Comparison of ENCODE assay signal across 8 cellular contexts in the genomic region with DNA sequence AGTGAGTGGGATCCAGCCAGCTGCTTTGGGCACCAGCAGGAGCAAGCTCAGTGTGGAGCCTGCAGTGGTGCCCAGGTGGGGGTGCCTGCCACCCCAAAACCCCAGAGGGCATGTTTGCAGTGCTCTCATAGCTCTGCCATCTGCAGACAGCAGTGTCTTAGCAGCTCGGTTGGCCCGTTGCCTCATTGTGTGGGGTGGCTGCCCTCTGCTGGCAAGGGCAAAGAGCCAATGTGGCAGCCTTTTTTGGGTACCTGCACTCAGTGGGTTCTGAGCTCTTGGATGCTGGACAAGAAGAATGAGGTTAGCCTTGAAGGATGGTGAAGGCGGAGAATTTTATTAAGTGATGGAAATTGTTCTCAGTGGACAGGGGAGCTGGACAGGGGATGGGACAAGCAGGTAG. TPM values are rescaled to one million over a fixed set of nuclear protein-coding genes. Genes with fewer than 3 reads are reported as not detected.
A peak's percentile ranks its signal among the peaks of the same experiment; 100 is the strongest.
DNase-seq lines count a peak whose midpoint lies in the region; ATAC-seq and TF ChIP-seq lines count a peak whose summit lies in the region.

No MANE protein-coding gene starts in this region.

- H3K36me3 ChIP-seq in A673 (ENCODE audit: insufficient read depth, low read length, poor library complexity, severe bottlenecking) (no peaks in the 10 kb centered on the region), esophagus squamous epithelium (no peaks in the 10 kb centered on the region)

- peak; percentile 58 for TF ChIP-seq CTCF in A673 (conservative IDR thresholded peaks at IDR 0.05; ENCODE audit: low read depth, low read length)
- TF ChIP-seq CTCF in esophagus squamous epithelium (IDR thresholded peaks at IDR 0.05), result peak in 3 of 6 experiments; percentile 23 to 56 (median 37)

- no peak for TF ChIP-seq POLR2A in esophagus squamous epithelium (IDR thresholded peaks at IDR 0.05)

- H3K9me3 ChIP-seq in A673 (ENCODE audit: low read depth, low read length, poor library complexity, severe bottlenecking), result no peaks in the 10 kb centered on the region
- no peaks in the 10 kb centered on the region for H3K9me3 ChIP-seq in esophagus squamous epithelium

- BruUV-seq in A673 (replicated peaks; lab: Mats Ljungman, UMichigan), result no TSS peak

- 80% methylated on average over 1 of the region's 3 CpGs; no CpG with 5 or more reads in 1 of the 2 donors for WGBS in esophagus squamous epithelium, 2 donors

- POLR2A ChIA-PET in A673 (lab: Charles Lee; ENCODE audit: low non-redundant PET), result no interaction called here

- DNase-seq in A673 (ENCODE audit: low spot score), result peak; percentile 50
- peak; percentile 36 to 41 for DNase-seq in Kasumi-1 (lab: John Stamatoyannopoulos, UW)
- peak; percentile 66 for DNase-seq in T follicular helper cell (ENCODE audit: low read depth)
- DNase-seq in activated naive CD8-positive, alpha-beta T cell treated with anti-CD3 and anti-CD28 coated beads, Interleukin-2, amount 50 U/mL, for 16 hours (ENCODE audit: low read depth, low spot score), result peak; percentile 58
- DNase-seq in iris pigment epithelial cell (ENCODE audit: low read depth), result peak; percentile 13
- DNase-seq in stimulated activated CD8-positive, alpha-beta memory T cell treated with anti-CD3 and anti-CD28 coated beads, Interleukin-12 subunit alpha, Interleukin-12 subunit beta, amount 100 ng/mL, for 24 hours (ENCODE audit: extremely low read depth), result peak; percentile 45
- no peak for DNase-seq in esophagus squamous epithelium (lab: John Stamatoyannopoulos, UW)

- CTCF ChIA-PET in A673 (lab: Charles Lee), result interaction anchor here (0.5 to 2.0 kb wide), 5 partner anchors 79 to 673 kb away, joined by 3 to 55 read pairs (median 5); no protein-coding TSS in a partner anchor

- H3K4me1 ChIP-seq in A673 (ENCODE audit: insufficient read depth, low read length, poor library complexity, severe bottlenecking) (peaks cover 5% of the 10 kb centered on the region), esophagus squamous epithelium (no peaks in the 10 kb centered on the region)

- intact Hi-C loops in A673 (cut with micrococcal nuclease; ENCODE audit: unreplicated experiment), result loop anchor here (2.0 to 10.0 kb wide), 3 partner anchors 217 to 369 kb away; a partner anchor contains a TSS
- intact Hi-C loops in esophagus squamous epithelium (cut with DNase I), result loop anchor here (5.0 kb wide), 1 partner anchor 80 kb away; no protein-coding TSS in a partner anchor

- peaks cover 5% of the 10 kb centered on the region for H3K27me3 ChIP-seq in A673 (replicated peaks; ENCODE audit: insufficient read depth, low read depth, low read length, poor library complexity)
- peaks cover 0 to 25% (median 0%) of the 10 kb centered on the region in 4 donors for H3K27me3 ChIP-seq in esophagus squamous epithelium

- no peak overlapping the region for H3K27ac ChIP-seq in A673 (ENCODE audit: low read depth, low read length, poor library complexity, severe bottlenecking)
- no peak overlapping the region for H3K27ac ChIP-seq in esophagus squamous epithelium

- H3K4me3 ChIP-seq in A673 (ENCODE audit: low read depth, low read length, poor library complexity, severe bottlenecking) (no peak overlapping the region), esophagus squamous epithelium (no peak overlapping the region)

- peak; percentile 53 for ATAC-seq in GM18873 (IDR thresholded peaks at IDR 0.05; ENCODE audit: low FRiP score, unreplicated experiment)

RNA-seq across cellular contexts. Expression of a gene that starts 52.3 kb away (rescaled TPM):
- total RNA-seq in A673 (2021) (not detected in 2 replicates), esophagus squamous epithelium (not detected)

RNA-seq across cellular contexts. Expression of a gene that starts 54.1 kb away (rescaled TPM):
- total RNA-seq in A673 (2021) (not detected in 2 replicates), esophagus squamous epithelium (not detected)
